Comparison of ENCODE assay signal across 17 cellular contexts in the genomic region with DNA sequence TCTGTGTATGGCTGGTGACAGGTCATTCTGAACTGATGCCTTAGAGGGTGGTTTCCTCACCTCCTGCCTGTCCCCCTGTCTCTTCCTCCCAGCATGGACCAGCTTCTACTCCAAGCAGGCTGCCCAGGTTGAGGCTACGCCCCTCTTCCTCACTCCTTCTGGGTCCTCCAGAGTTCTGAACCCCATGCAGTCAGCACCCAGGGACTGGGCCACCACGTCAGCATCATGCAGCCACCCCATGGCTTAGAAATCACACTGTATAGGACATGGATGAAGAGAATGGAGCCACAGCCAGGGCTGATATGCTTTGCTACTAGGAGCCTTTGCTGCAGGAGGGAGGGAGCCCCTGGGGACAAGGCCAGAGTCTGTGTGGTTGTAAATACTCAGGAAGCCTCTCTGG. TPM values are rescaled to one million over a fixed set of nuclear protein-coding genes. Genes with fewer than 3 reads are reported as not detected.
A peak's percentile ranks its signal among the peaks of the same experiment; 100 is the strongest.
DNase-seq lines count a peak whose midpoint lies in the region; TF ChIP-seq lines count a peak whose summit lies in the region.
"Had no signal": no experiment of that assay in that cellular context is flagged by ENCODE, and none has a peak within 500 bp of the region (broad histone marks: within the 10 kb centered on the region; RNA-seq: fewer than 3 reads in every experiment).

No MANE protein-coding gene starts in this region.

- H3K4me3 Mint-ChIP-seq in mesothelial cell of epicardium (no peak overlapping the region), type B pancreatic cell (peak overlapping the region; percentile 59)
- H3K4me3 Mint-ChIP-seq: CD8-positive, alpha-beta T cell; HFFc6 had no signal

- H3K27me3 Mint-ChIP-seq in mesothelial cell of epicardium (ENCODE audit: low read depth) = no peaks in the 10 kb centered on the region
- H3K27me3 Mint-ChIP-seq in type B pancreatic cell = peaks cover 10% of the 10 kb centered on the region

- H3K27ac Mint-ChIP-seq in mesothelial cell of epicardium (peak overlapping the region; percentile 81), type B pancreatic cell (peak overlapping the region; percentile 52)
- H3K27ac Mint-ChIP-seq: CD8-positive, alpha-beta T cell; HFFc6 had no signal

- H3K4me1 Mint-ChIP-seq in mesothelial cell of epicardium (peaks cover 77% of the 10 kb centered on the region), type B pancreatic cell (ENCODE audit: unreplicated experiment) (peaks cover 58% of the 10 kb centered on the region)

- DNase-seq in cardiac muscle cell (ENCODE audit: low read depth in 1 of 2, low spot score in 1 of 2) = no peak
- no peak for DNase-seq in left ventricle myocardium inferior
- DNase-seq in SK-N-MC (ENCODE audit: low read depth, low spot score) = no peak
- no peak for DNase-seq in mesothelial cell of epicardium (ENCODE audit: low spot score in 2 of 2, unreplicated experiment in 2 of 2)
- no peak for DNase-seq in type B pancreatic cell (ENCODE audit: extremely low spot score, unreplicated experiment)
- DNase-seq in NCI-H1930 (lab: John Stamatoyannopoulos, UW) = no peak
- DNase-seq in NCI-H2171 (lab: John Stamatoyannopoulos, UW) = no peak
- DNase-seq in stimulated activated CD4-positive, alpha-beta T cell treated with anti-CD3 and anti-CD28 coated beads, Interleukin-2, amount 100 ng/mL, for 48 hours = no peak
- DNase-seq: BE2C; CD8-positive, alpha-beta T cell; GDM1; HFFc6; KBM-7; NCI-H1105 treated with DMSO at 0.1 percent for 48 hours; NCI-H2171 treated with DMSO at 0.1 percent for 48 hours; NCI-H526; Right ventricle myocardium superior had no signal

- H3K36me3 ChIP-seq in cardiac muscle cell (no peaks in the 10 kb centered on the region), left ventricle myocardium inferior (no peaks in the 10 kb centered on the region), SK-N-MC (ENCODE audit: insufficient read depth, low read length) (no peaks in the 10 kb centered on the region)
- H3K36me3 ChIP-seq: BE2C had no signal

- H3K27ac ChIP-seq in cardiac muscle cell (peak overlapping the region; percentile 55), left ventricle myocardium inferior (replicated peaks) (no peak overlapping the region), SK-N-MC (peak overlapping the region; percentile 54; the same call in 1 of the 2 replicates)

- no peak overlapping the region for H3K4me3 ChIP-seq in cardiac muscle cell
- H3K4me3 ChIP-seq in left ventricle myocardium inferior = no peak overlapping the region
- no peak overlapping the region for H3K4me3 ChIP-seq in SK-N-MC

- H3K9me3 ChIP-seq in cardiac muscle cell (ENCODE audit: low read depth) = no peaks in the 10 kb centered on the region
- H3K9me3 ChIP-seq in left ventricle myocardium inferior (replicated peaks) = no peaks in the 10 kb centered on the region
- no peaks in the 10 kb centered on the region for H3K9me3 ChIP-seq in SK-N-MC (ENCODE audit: low read depth, low read length)
- H3K9me3 ChIP-seq: BE2C had no signal

- intact Hi-C loops in left ventricle myocardium inferior (cut with micrococcal nuclease) = no loop called here

- no peak for TF ChIP-seq CTCF in cardiac muscle cell (IDR thresholded peaks at IDR 0.05; ENCODE audit: low read depth, low read length)
- no peak for TF ChIP-seq CTCF in left ventricle myocardium inferior (IDR thresholded peaks at IDR 0.05; ENCODE audit: borderline replicate concordance)
- no peak for TF ChIP-seq CTCF in mesothelial cell of epicardium (IDR thresholded peaks at IDR 0.05; ENCODE audit: unreplicated experiment)
- no peak for TF ChIP-seq CTCF in type B pancreatic cell (conservative IDR thresholded peaks at IDR 0.05)

- no peak overlapping the region for H3K9ac ChIP-seq in SK-N-MC (ENCODE audit: insufficient read length)

- H3K27me3 ChIP-seq in cardiac muscle cell = no peaks in the 10 kb centered on the region
- H3K27me3 ChIP-seq in left ventricle myocardium inferior (ENCODE audit: low read depth) = peaks cover 16% of the 10 kb centered on the region
- H3K27me3 ChIP-seq: BE2C had no signal

- H3K9me3 Mint-ChIP-seq in mesothelial cell of epicardium (no peaks in the 10 kb centered on the region), type B pancreatic cell (no peaks in the 10 kb centered on the region)
- H3K9me3 Mint-ChIP-seq: CD8-positive, alpha-beta T cell; HFFc6 had no signal

- H3K36me3 Mint-ChIP-seq in mesothelial cell of epicardium (no peaks in the 10 kb centered on the region), type B pancreatic cell (no peaks in the 10 kb centered on the region)
- H3K36me3 Mint-ChIP-seq: CD8-positive, alpha-beta T cell had no signal

- H3K4me1 ChIP-seq in cardiac muscle cell (ENCODE audit: low read depth) = peaks cover 61% of the 10 kb centered on the region
- peaks cover 63% of the 10 kb centered on the region for H3K4me1 ChIP-seq in left ventricle myocardium inferior

RNA-seq across cellular contexts. Expression of a gene that starts 8.3 kb away (rescaled TPM):
- 9.9 and 18.2 TPM in 2 replicates for total RNA-seq in cardiac muscle cell
- 10.7 and 18.6 TPM in 2 replicates for polyA plus RNA-seq in cardiac muscle cell
- 2.1 TPM for total RNA-seq in left ventricle myocardium inferior
- 34.8 to 38.4 TPM (median 37.4 TPM) in 3 replicates for total RNA-seq in mesothelial cell of epicardium
- 9.9 and 21.1 TPM in 2 replicates for total RNA-seq in type B pancreatic cell (ENCODE audit: low replicate concordance)
